23 cellular contexts compared by ENCODE assay signal in genomic region chr7:142790565-142790964, GRCh38. TPM values are rescaled to one million over a fixed set of nuclear protein-coding genes. Genes with fewer than 3 reads are reported as not detected.
DNase-seq lines count a peak whose midpoint lies in the region; ATAC-seq lines count a peak whose summit lies in the region.
"Had no signal": no experiment of that assay in that cellular context is flagged by ENCODE, and none has a peak within 500 bp of the region (broad histone marks: within the 10 kb centered on the region; RNA-seq: fewer than 3 reads in every experiment).

No MANE protein-coding gene starts in this region.

- intact Hi-C loops in activated CD4-positive, alpha-beta T cell treated with anti-CD3 and anti-CD28 coated beads for 36 hours (cut with DNase I, micrococcal nuclease) = no loop called here
- intact Hi-C loops in activated T-helper 2 cell treated with anti-CD3 and anti-CD28 coated beads, Interferon-gamma antibody, Interleukin-2, Interleukin-4, amounts not matched to agents 10 μg/mL and 5 μg/mL and 100 μg/mL, durations not matched to agents 14 hours and 24 hours and 36 hours (cut with micrococcal nuclease) = loop anchor here (10.0 kb wide), 1 partner anchor 1776 kb away; the partner anchor contains the start of gene MRPS33

- peaks cover 38% of the 10 kb centered on the region for H3K4me1 Mint-ChIP-seq in activated CD4-positive, alpha-beta T cell treated with anti-CD3 and anti-CD28 coated beads for 36 hours
- H3K4me1 Mint-ChIP-seq in activated T-helper 2 cell treated with anti-CD3 and anti-CD28 coated beads, Interferon-gamma antibody, Interleukin-2, Interleukin-4, amounts not matched to agents 10 μg/mL and 5 μg/mL and 100 μg/mL, durations not matched to agents 14 hours and 24 hours and 36 hours (ENCODE audit: low read depth) = peaks cover 38% of the 10 kb centered on the region
- peaks cover 20 to 66% (median 45%) of the 10 kb centered on the region in 4 donors for H3K4me1 Mint-ChIP-seq in naive thymus-derived CD8-positive, alpha-beta T cell

- peaks cover 76% of the 10 kb centered on the region for H3K36me3 Mint-ChIP-seq in activated CD4-positive, alpha-beta T cell treated with anti-CD3 and anti-CD28 coated beads for 36 hours (ENCODE audit: low read depth)
- H3K36me3 Mint-ChIP-seq in activated T-helper 2 cell treated with anti-CD3 and anti-CD28 coated beads, Interferon-gamma antibody, Interleukin-2, Interleukin-4, amounts not matched to agents 10 μg/mL and 5 μg/mL and 100 μg/mL, durations not matched to agents 14 hours and 24 hours and 36 hours (ENCODE audit: low read depth) = peaks cover 77% of the 10 kb centered on the region
- peaks cover 18 to 73% (median 48%) of the 10 kb centered on the region in 3 donors for H3K36me3 Mint-ChIP-seq in naive thymus-derived CD8-positive, alpha-beta T cell

- DNase-seq in activated CD4-positive, alpha-beta T cell treated with anti-CD3 and anti-CD28 coated beads for 36 hours = no peak
- DNase-seq in activated CD4-positive, alpha-beta T cell treated with anti-CD3 and anti-CD28 coated beads, Interleukin-2, amount 50 U/mL, for 4 hours = no peak
- DNase-seq in H4 (ENCODE audit: low spot score) = peak; percentile 37
- no peak for DNase-seq in activated T-helper 2 cell treated with anti-CD3 and anti-CD28 coated beads, Interferon-gamma antibody, Interleukin-2, Interleukin-4, amounts not matched to agents 10 μg/mL and 5 μg/mL and 100 μg/mL, durations not matched to agents 14 hours and 24 hours and 36 hours (ENCODE audit: low spot score)
- DNase-seq in naive thymus-derived CD8-positive, alpha-beta T cell = peak in 3 of 10 donors; percentile 24 to 34 (median 31)
- no peak for DNase-seq in EL
- no peak for DNase-seq in globus pallidus (ENCODE audit: low spot score)
- DNase-seq: body of pancreas, DMS153, hypothalamus, Karpas-422, kidney, naive B cell, NCI-H1092, NCI-H2081, posterior cingulate gyrus, Right ventricle myocardium superior, thyroid gland had no signal

- H3K4me3 Mint-ChIP-seq in activated CD4-positive, alpha-beta T cell treated with anti-CD3 and anti-CD28 coated beads for 36 hours = peak overlapping the region; percentile 99
- peak overlapping the region; percentile 88 for H3K4me3 Mint-ChIP-seq in activated T-helper 2 cell treated with anti-CD3 and anti-CD28 coated beads, Interferon-gamma antibody, Interleukin-2, Interleukin-4, amounts not matched to agents 10 μg/mL and 5 μg/mL and 100 μg/mL, durations not matched to agents 14 hours and 24 hours and 36 hours (ENCODE audit: low read depth)
- H3K4me3 Mint-ChIP-seq in naive thymus-derived CD8-positive, alpha-beta T cell = peak overlapping the region; percentile 86 to 99 (median 96)

- CTCF ChIA-PET in activated CD4-positive, alpha-beta T cell treated with anti-CD3 and anti-CD28 coated beads for 36 hours (lab: Charles Lee) = interaction anchor here (0.5 to 4.9 kb wide), 8 partner anchors 9 to 767 kb away, joined by 3 to 57 read pairs (median 4); no protein-coding TSS in a partner anchor

- no peak for ATAC-seq in activated CD4-positive, alpha-beta T cell treated with anti-CD3 and anti-CD28 coated beads for 36 hours
- ATAC-seq in naive thymus-derived CD8-positive, alpha-beta T cell = no peak
- no peak for ATAC-seq in GM18498 (IDR thresholded peaks at IDR 0.05; ENCODE audit: unreplicated experiment)
- ATAC-seq: activated CD4-positive, CD25-positive, alpha-beta regulatory T cell treated with anti-CD3 and anti-CD28 coated beads, Interleukin-2, amount 50 U/mL, for 24 hours; body of pancreas had no signal

- H3K9me3 Mint-ChIP-seq in activated CD4-positive, alpha-beta T cell treated with anti-CD3 and anti-CD28 coated beads for 36 hours (ENCODE audit: low read depth) = no peaks in the 10 kb centered on the region
- no peaks in the 10 kb centered on the region for H3K9me3 Mint-ChIP-seq in activated T-helper 2 cell treated with anti-CD3 and anti-CD28 coated beads, Interferon-gamma antibody, Interleukin-2, Interleukin-4, amounts not matched to agents 10 μg/mL and 5 μg/mL and 100 μg/mL, durations not matched to agents 14 hours and 24 hours and 36 hours
- H3K9me3 Mint-ChIP-seq in naive thymus-derived CD8-positive, alpha-beta T cell = peaks cover 0 to 3% (median 0%) of the 10 kb centered on the region in 9 donors

- POLR2A ChIA-PET in activated CD4-positive, alpha-beta T cell treated with anti-CD3 and anti-CD28 coated beads for 36 hours (lab: Charles Lee) = interaction anchor here (0.7 to 4.2 kb wide), 4 partner anchors 8 to 210 kb away, joined by 3 to 36 read pairs (median 16); no protein-coding TSS in a partner anchor
- POLR2A ChIA-PET in naive thymus-derived CD8-positive, alpha-beta T cell (lab: Charles Lee) = interaction anchor here (1.1 to 22.1 kb wide), 6 partner anchors 8 to 470 kb away, joined by 3 to 3070 read pairs (median 30); no protein-coding TSS in a partner anchor

- peak overlapping the region; percentile 99 for H3K27ac Mint-ChIP-seq in activated CD4-positive, alpha-beta T cell treated with anti-CD3 and anti-CD28 coated beads for 36 hours
- H3K27ac Mint-ChIP-seq in activated T-helper 2 cell treated with anti-CD3 and anti-CD28 coated beads, Interferon-gamma antibody, Interleukin-2, Interleukin-4, amounts not matched to agents 10 μg/mL and 5 μg/mL and 100 μg/mL, durations not matched to agents 14 hours and 24 hours and 36 hours = peak overlapping the region; percentile 90
- H3K27ac Mint-ChIP-seq in naive thymus-derived CD8-positive, alpha-beta T cell = peak overlapping the region; percentile 96 to 100 (median 100)

- H3K27me3 Mint-ChIP-seq in activated CD4-positive, alpha-beta T cell treated with anti-CD3 and anti-CD28 coated beads for 36 hours = no peaks in the 10 kb centered on the region
- H3K27me3 Mint-ChIP-seq in activated T-helper 2 cell treated with anti-CD3 and anti-CD28 coated beads, Interferon-gamma antibody, Interleukin-2, Interleukin-4, amounts not matched to agents 10 μg/mL and 5 μg/mL and 100 μg/mL, durations not matched to agents 14 hours and 24 hours and 36 hours (ENCODE audit: low read depth) = no peaks in the 10 kb centered on the region
- H3K27me3 Mint-ChIP-seq in naive thymus-derived CD8-positive, alpha-beta T cell = no peaks in the 10 kb centered on the region
- H3K27me3 Mint-ChIP-seq: naive B cell had no signal

RNA-seq across cellular contexts. Expression of gene PRSS2, which starts 19.8 kb away (rescaled TPM):
- total RNA-seq in activated CD4-positive, alpha-beta T cell treated with anti-CD3 and anti-CD28 coated beads for 36 hours = not detected
- not detected in 2 replicates for total RNA-seq in H4 (2014; rRNA removed; shearing (Covaris generic))
- not detected in 2 replicates for total RNA-seq in activated T-helper 2 cell treated with anti-CD3 and anti-CD28 coated beads, Interferon-gamma antibody, Interleukin-2, Interleukin-4, amounts not matched to agents 10 μg/mL and 5 μg/mL and 100 μg/mL, durations not matched to agents 14 hours and 24 hours and 36 hours
- total RNA-seq in naive thymus-derived CD8-positive, alpha-beta T cell = not detected
- not detected for polyA plus RNA-seq in naive thymus-derived CD8-positive, alpha-beta T cell
- total RNA-seq: endothelial cell of umbilical vein, kidney, lung microvascular endothelial cell, NCI-H460, Right ventricle myocardium superior, thyroid gland had no signal

RNA-seq across cellular contexts. Expression of gene PRSS1, which starts 41.3 kb away (rescaled TPM):
- total RNA-seq in activated CD4-positive, alpha-beta T cell treated with anti-CD3 and anti-CD28 coated beads for 36 hours = not detected
- total RNA-seq in H4 (2014; rRNA removed; shearing (Covaris generic)) = not detected in 2 replicates
- not detected in 2 replicates for total RNA-seq in activated T-helper 2 cell treated with anti-CD3 and anti-CD28 coated beads, Interferon-gamma antibody, Interleukin-2, Interleukin-4, amounts not matched to agents 10 μg/mL and 5 μg/mL and 100 μg/mL, durations not matched to agents 14 hours and 24 hours and 36 hours
- not detected for total RNA-seq in naive thymus-derived CD8-positive, alpha-beta T cell
- polyA plus RNA-seq in naive thymus-derived CD8-positive, alpha-beta T cell = not detected
- total RNA-seq: endothelial cell of umbilical vein, kidney, lung microvascular endothelial cell, NCI-H460, Right ventricle myocardium superior had no signal
- polyA plus RNA-seq: endothelial cell of umbilical vein had no signal
